23 cellular contexts compared by ENCODE assay signal in the genomic region with DNA sequence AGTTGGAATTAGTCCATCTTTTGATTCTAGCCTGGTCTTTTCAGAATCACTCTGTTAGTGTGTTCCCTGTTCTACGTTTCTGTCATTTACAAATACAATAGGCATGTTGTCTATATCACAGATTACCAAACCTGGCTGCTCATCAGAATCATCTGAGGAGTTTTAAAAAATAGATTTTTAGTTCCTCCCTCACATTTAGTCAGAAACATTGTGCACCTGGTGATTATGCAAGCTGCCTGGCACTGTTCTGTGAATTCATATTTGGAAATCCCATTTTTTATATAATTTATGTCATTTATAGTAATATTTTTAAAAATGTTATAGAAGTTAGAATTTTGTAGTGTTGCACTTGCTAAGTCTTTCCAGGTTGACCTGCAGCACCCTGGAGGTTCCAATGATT.
"Had no signal": no experiment of that assay in that cellular context is flagged by ENCODE, and none has a peak within 500 bp of the region (broad histone marks: within the 10 kb centered on the region; RNA-seq: fewer than 3 reads in every experiment).

No MANE protein-coding gene starts in this region.

- H3K27me3 ChIP-seq: breast epithelium had no signal

- H3K4me3 Mint-ChIP-seq: activated B cell treated with CpG ODN at 0.5 μM for 24 hours had no signal

- H3K27ac Mint-ChIP-seq: activated B cell treated with CpG ODN at 0.5 μM for 24 hours; activated T-helper 1 cell treated with anti-CD3 and anti-CD28 coated beads, Interleukin-12 subunit alpha, Interleukin-12 subunit beta, Interleukin-2, Interleukin-4 antibody, amounts not matched to agents 30 ng/mL and 10 ng/mL and 1 ng/mL, durations not matched to agents 14 hours and 24 hours and 36 hours had no signal

- DNase-seq: activated B cell treated with CpG ODN at 0.5 μM for 24 hours; activated CD4-positive, alpha-beta T cell treated with anti-CD3 and anti-CD28 coated beads for 1 hour; activated CD4-positive, alpha-beta T cell treated with anti-CD3 and anti-CD28 coated beads, Interleukin-2, amount 10 ng/mL, durations not matched to agents 24 days and 14 days; activated CD4-positive, alpha-beta T cell treated with anti-CD3 and anti-CD28 coated beads, Interleukin-2, amount 50 U/mL, for 48 hours; activated CD8-positive, alpha-beta memory T cell treated with anti-CD3 and anti-CD28 coated beads, Interleukin-2, amount 50 U/mL, for 4 hours; activated effector memory CD4-positive, alpha-beta T cell treated with anti-CD3 and anti-CD28 coated beads, Interleukin-2, amount 50 U/mL, for 16 hours; activated naive CD4-positive, alpha-beta T cell treated with Interleukin-2 at 50 U/mL for 16 hours; aorta; central memory CD4-positive, alpha-beta T cell; Kasumi-1; NCI-H1092; NCI-H1417; NCI-H2029; NCI-H2107; NCI-H2171 treated with DMSO at 0.1 percent for 48 hours; NCI-H226; NCI-H526; NCI-H774; SIG-M5; T-helper 2 cell; T1000 had no signal

- H3K4me1 ChIP-seq: breast epithelium had no signal

- H3K27ac ChIP-seq: breast epithelium had no signal

- H3K36me3 ChIP-seq: breast epithelium had no signal

- H3K27me3 Mint-ChIP-seq: activated CD4-positive, alpha-beta T cell treated with anti-CD3 and anti-CD28 coated beads, Interleukin-2, amount 10 ng/mL, durations not matched to agents 24 days and 14 days had no signal

- H3K4me3 ChIP-seq: breast epithelium had no signal

- H3K4me1 Mint-ChIP-seq: activated B cell treated with CpG ODN at 0.5 μM for 24 hours had no signal

- H3K9me3 Mint-ChIP-seq: activated B cell treated with CpG ODN at 0.5 μM for 24 hours; activated T-helper 1 cell treated with anti-CD3 and anti-CD28 coated beads, Interleukin-12 subunit alpha, Interleukin-12 subunit beta, Interleukin-2, Interleukin-4 antibody, amounts not matched to agents 30 ng/mL and 10 ng/mL and 1 ng/mL, durations not matched to agents 14 hours and 24 hours and 36 hours had no signal
